ENCODE assay signal across 24 cellular contexts in the genomic region with DNA sequence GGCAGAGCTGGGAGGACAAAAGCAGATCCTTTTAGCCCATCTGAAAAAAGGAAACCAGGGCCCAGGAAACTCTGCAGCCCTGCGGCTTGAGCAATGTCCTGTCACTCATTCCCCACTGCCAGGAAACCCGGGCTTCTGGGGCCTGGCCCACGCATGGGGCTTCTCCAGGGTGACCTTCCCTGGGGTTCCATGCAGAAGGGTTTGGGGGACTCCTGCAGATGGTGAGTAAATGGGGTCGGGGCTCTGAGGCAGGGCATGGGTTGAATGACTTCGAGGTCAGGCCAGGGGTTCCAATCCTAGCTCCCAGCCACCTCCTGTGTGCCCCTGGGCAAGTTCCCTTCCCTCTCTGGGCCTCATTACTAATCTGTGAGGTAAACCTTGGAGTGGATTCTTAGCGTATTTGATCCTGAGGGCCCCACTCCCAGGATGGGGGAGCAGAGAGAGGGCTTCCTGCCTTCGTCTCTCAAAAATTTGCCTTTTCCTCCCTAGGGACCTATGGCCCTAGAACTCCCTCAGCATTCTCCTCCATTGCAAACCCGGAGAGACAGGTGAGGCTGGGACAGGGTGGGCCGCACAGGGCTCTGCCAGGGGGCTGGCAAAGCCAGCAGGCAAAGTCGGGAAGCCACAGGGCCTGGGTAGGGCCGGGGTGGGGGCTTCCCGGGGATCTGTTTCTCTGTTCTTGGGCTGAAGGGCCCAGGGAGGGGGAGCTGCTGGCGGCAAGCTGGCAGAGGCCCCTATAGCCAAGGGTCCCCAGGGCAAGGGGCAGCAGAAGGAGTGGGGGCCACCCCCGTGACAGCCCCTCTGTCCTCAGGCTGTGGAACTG. TPM values are rescaled to one million over a fixed set of nuclear protein-coding genes. Genes with fewer than 3 reads are reported as not detected.
DNase-seq lines count a peak whose midpoint lies in the region; ATAC-seq, FAIRE-seq and TF ChIP-seq lines count a peak whose summit lies in the region.
"Had no signal": no experiment of that assay in that cellular context is flagged by ENCODE, and none has a peak within 500 bp of the region (broad histone marks: within the 10 kb centered on the region; RNA-seq: fewer than 3 reads in every experiment).

No MANE protein-coding gene starts in this region.

- H3K27ac ChIP-seq in HepG2 (ENCODE audit: extremely low read length, insufficient read depth, low read length) (no peak overlapping the region), right lobe of liver (no peak overlapping the region), neuronal stem cell (replicated peaks; ENCODE audit: low read length) (no peak overlapping the region)
- H3K27ac ChIP-seq: C4-2B, Peyer's patch had no signal

- H3K9ac ChIP-seq in HepG2 (ENCODE audit: insufficient read depth, low read depth, low read length) (no peak overlapping the region), neuronal stem cell (ENCODE audit: low read depth, low read length, poor library complexity) (no peak overlapping the region)

- H2BK5ac ChIP-seq in neuronal stem cell (ENCODE audit: low read length) = peak overlapping the region; percentile 78

- H3K79me1 ChIP-seq in neuronal stem cell (ENCODE audit: low read depth, low read length) = no peaks in the 10 kb centered on the region

- TF ChIP-seq EP300 in HepG2 (IDR thresholded peaks at IDR 0.05; ENCODE audit: low read depth in 2 of 2, low read length in 2 of 2) = no peak
- no peak for TF ChIP-seq EP300 in HepG2 (CRISPR knock-in tag; IDR thresholded peaks at IDR 0.05; ENCODE audit: borderline replicate concordance)

- H3K79me2 ChIP-seq in HepG2 (ENCODE audit: insufficient read depth, low read length) = no peaks in the 10 kb centered on the region

- intact Hi-C loops in HepG2 (cut with micrococcal nuclease; ENCODE audit: unreplicated experiment) (loop anchor here (5.0 kb wide), 1 partner anchor 61 kb away; no protein-coding TSS in a partner anchor), right lobe of liver (cut with DNase I) (no loop called here), lower leg skin (cut with DNase I; ENCODE audit: low total_unique reads) (no loop called here)

- no peak overlapping the region for H4K8ac ChIP-seq in neuronal stem cell (ENCODE audit: low read depth, low read length)

- peak overlapping the region; percentile 47 for H4K91ac ChIP-seq in neuronal stem cell (ENCODE audit: low read depth, low read length, poor library complexity)

- peak overlapping the region; percentile 95 for H2BK15ac ChIP-seq in neuronal stem cell (ENCODE audit: low read length)

- WGBS in HepG2 (ENCODE audit: low lambda C conversion rate) = 5% methylated on average over 4 of the region's 14 CpGs
- WGBS in right lobe of liver (ENCODE audit: insufficient coverage, low coverage, low lambda C conversion rate, missing lambda C conversion rate) = 84% methylated on average over 3 of the region's 14 CpGs
- no CpG with 5 or more reads among the region's 14 CpGs for WGBS in neuronal stem cell (ENCODE audit: extremely low coverage in 2 of 2, insufficient read length in 2 of 2, insufficient replicate concordance in 1 of 2), 2 donors
- WGBS in lower leg skin, 2 donors = 61 to 64% methylated on average over 10 to 14 of the region's 14 CpGs

- CTCF ChIA-PET in HepG2 (lab: Yijun Ruan, JAX; ENCODE audit: low intra/inter-chr PET ratio, low total read pairs) = no interaction called here

- peak overlapping the region; percentile 98 for H2BK12ac ChIP-seq in neuronal stem cell (ENCODE audit: low read length)

- H3K18ac ChIP-seq in neuronal stem cell (ENCODE audit: low read length) = peak overlapping the region; percentile 90

- TF ChIP-seq POLR2A in HepG2 (IDR thresholded peaks at IDR 0.05; ENCODE audit: insufficient read depth in 1 of 2, low read depth in 2 of 2, low read length in 2 of 2) (no peak), right lobe of liver (IDR thresholded peaks at IDR 0.05) (no peak), lower leg skin (IDR thresholded peaks at IDR 0.05) (no peak)

- no peak for DNase-seq in HepG2 (ENCODE audit: low spot score)
- no peak for DNase-seq in right lobe of liver
- peak; percentile 7 for DNase-seq in MV-4-11 (lab: John Stamatoyannopoulos, UW)
- DNase-seq in UCSD-AML1 (lab: John Stamatoyannopoulos, UW; ENCODE audit: unreplicated experiment) = peak; percentile 39
- DNase-seq in neuronal stem cell (ENCODE audit: low spot score) = no peak
- no peak for DNase-seq in NCI-H1105 (lab: John Stamatoyannopoulos, UW)
- DNase-seq in lower leg skin (ENCODE audit: low spot score in 2 of 2) = no peak
- DNase-seq: ACHN; CD8-positive, alpha-beta memory T cell; DMS53; GDM1; GOT3; MM.1S; NCI-H187; NK-92 treated with Interleukin-12 subunit alpha and Interleukin-12 subunit beta, amount 100 ng/mL, for 24 hours; Peyer's patch had no signal

- H3K36me3 ChIP-seq in HepG2 (replicated peaks in 1 of 2; ENCODE audit: control insufficient read depth in 1 of 2, insufficient read depth in 2 of 2, low read length in 2 of 2) = no peaks in the 10 kb centered on the region
- H3K36me3 ChIP-seq in right lobe of liver = no peaks in the 10 kb centered on the region
- H3K36me3 ChIP-seq in neuronal stem cell (replicated peaks in 1 of 2; ENCODE audit: control insufficient read depth in 2 of 2, insufficient read depth in 2 of 2, low read length in 2 of 2) = no peaks in the 10 kb centered on the region
- H3K36me3 ChIP-seq: Peyer's patch had no signal

- H2BK120ac ChIP-seq in neuronal stem cell (ENCODE audit: low read depth, low read length) = peak overlapping the region; percentile 97

- no peak for TF ChIP-seq CTCF in HepG2 (CRISPR knock-in tag; IDR thresholded peaks at IDR 0.05)
- TF ChIP-seq CTCF in right lobe of liver (IDR thresholded peaks at IDR 0.05) = no peak
- no peak for TF ChIP-seq CTCF in lower leg skin (IDR thresholded peaks at IDR 0.05)

- BruUV-seq in HepG2 (replicated peaks; lab: Mats Ljungman, UMichigan) = no TSS peak

- no peak overlapping the region for H3K4ac ChIP-seq in neuronal stem cell (ENCODE audit: low read length)

- ATAC-seq in HepG2 (no peak), right lobe of liver (no peak), HG02884 (IDR thresholded peaks at IDR 0.05; ENCODE audit: unreplicated experiment) (no peak)

- no peak overlapping the region for H3K4me2 ChIP-seq in HepG2 (ENCODE audit: low read depth, low read length)
- H3K4me2 ChIP-seq in neuronal stem cell (ENCODE audit: insufficient read depth, low read length, poor library complexity, severe bottlenecking) = no peak overlapping the region

- H2AFZ ChIP-seq in HepG2 (ENCODE audit: low read length) (no peak overlapping the region), neuronal stem cell (ENCODE audit: low read length) (no peak overlapping the region)

- H3K9me3 ChIP-seq in HepG2 (ENCODE audit: low read length) = no peaks in the 10 kb centered on the region
- no peaks in the 10 kb centered on the region for H3K9me3 ChIP-seq in right lobe of liver
- no peaks in the 10 kb centered on the region for H3K9me3 ChIP-seq in neuronal stem cell (replicated peaks in 1 of 2; ENCODE audit: control insufficient read depth in 2 of 2, insufficient read depth in 1 of 2, low read depth in 1 of 2, low read length in 2 of 2)
- H3K9me3 ChIP-seq: Peyer's patch had no signal

- in situ Hi-C loops in HepG2 (cut with HindIII; ENCODE audit: extremely low pct_ligation_motif_present, low pct_unique_long_range_greater_than_20kb) = no loop called here

- no peaks in the 10 kb centered on the region for H4K20me1 ChIP-seq in HepG2 (ENCODE audit: insufficient read depth, low read length)

- POLR2A ChIA-PET in HepG2 (lab: Yijun Ruan, JAX) = no interaction called here

- no peak for TF ChIP-seq RAD21 in HepG2 (CRISPR knock-in tag; IDR thresholded peaks at IDR 0.05)

- FAIRE-seq in HepG2 (lab: Jason Lieb, UNC) = no peak
- FAIRE-seq: D721Med, GM19239 had no signal

- no peak overlapping the region for H3K14ac ChIP-seq in neuronal stem cell (ENCODE audit: low read length)

- H3K27me3 ChIP-seq in HepG2 (ENCODE audit: control insufficient read depth in 1 of 2, insufficient read depth in 2 of 2, low read length in 2 of 2) (peaks cover 9 to 71% of the 10 kb centered on the region in 2 experiments), right lobe of liver (peaks cover 0 to 10% of the 10 kb centered on the region in 2 donors), neuronal stem cell (ENCODE audit: control insufficient read depth in 3 of 3, insufficient read depth in 3 of 3, low read depth in 1 of 3, low read length in 3 of 3) (peaks cover 0 to 68% (median 12%) of the 10 kb centered on the region in 3 experiments)

- H3K4me3 ChIP-seq in HepG2 (replicated peaks in 1 of 3; ENCODE audit: insufficient read depth in 1 of 3, low read depth in 2 of 3, low read length in 3 of 3) = no peak overlapping the region
- H3K4me3 ChIP-seq in right lobe of liver = no peak overlapping the region
- H3K4me3 ChIP-seq in neuronal stem cell (ENCODE audit: low read length in 2 of 2) = no peak overlapping the region
- no peak overlapping the region for H3K4me3 ChIP-seq in lower leg skin (ENCODE audit: low read depth, poor library complexity, severe bottlenecking)
- H3K4me3 ChIP-seq: Peyer's patch had no signal

- H3K4me1 ChIP-seq in HepG2 (ENCODE audit: insufficient read depth, low read length) (peaks cover 41% of the 10 kb centered on the region), right lobe of liver (peaks cover 0 to 3% (median 0%) of the 10 kb centered on the region in 4 donors), neuronal stem cell (ENCODE audit: control insufficient read depth in 2 of 2, insufficient read depth in 1 of 2, low read depth in 1 of 2, low read length in 2 of 2) (peaks cover 14 to 33% of the 10 kb centered on the region in 2 donors)

- peak overlapping the region; percentile 62 for H3K23ac ChIP-seq in neuronal stem cell (ENCODE audit: low read depth, low read length, poor library complexity)

- peak overlapping the region; percentile 98 for H2AK5ac ChIP-seq in neuronal stem cell (ENCODE audit: low read depth, low read length)

RNA-seq across cellular contexts. Expression of gene ADGRD2, which starts 25.8 kb away (rescaled TPM):
- total RNA-seq in HepG2 (2016; rRNA removed; fragmentation: Illumina TruSeq; extraction: Trizol) (not detected in 2 replicates), right lobe of liver (not detected), lower leg skin (under 1 TPM in 3 of 4 donors, not detected in 1; 0.20 to 0.49 (median 0.36) TPM)
- total RNA-seq in HepG2 (2016; cell fraction: cytosol; rRNA removed; fragmentation: Illumina TruSeq; extraction: Trizol; ENCODE audit: low read depth) = not detected in 2 replicates
- not detected in 2 replicates for total RNA-seq in HepG2 (2016; cell fraction: insoluble cytoplasmic fraction; rRNA removed; fragmentation: Illumina TruSeq; extraction: Trizol)
- not detected in 2 replicates for total RNA-seq in HepG2 (2016; cell fraction: membrane; rRNA removed; fragmentation: Illumina TruSeq; extraction: Trizol)
- not detected in 2 replicates for total RNA-seq in HepG2 (2016; cell fraction: nucleus; rRNA removed; fragmentation: Illumina TruSeq; extraction: Trizol)
- polyA plus RNA-seq in HepG2 (2011; rRNA removed) = not detected in 2 replicates
- not detected in 2 replicates for polyA plus RNA-seq in HepG2 (2011; cell fraction: cytosol; rRNA removed)
- not detected in 2 replicates for polyA plus RNA-seq in HepG2 (2011; cell fraction: nucleus; rRNA removed)
- polyA plus RNA-seq in HepG2 (2012) = not detected in 2 replicates
- polyA plus RNA-seq in HepG2 (2016; cell fraction: cytosol; fragmentation: Illumina TruSeq; extraction: Trizol; ENCODE audit: low read depth) = not detected in 2 replicates
- not detected in 2 replicates for polyA plus RNA-seq in HepG2 (2016; cell fraction: insoluble cytoplasmic fraction; fragmentation: Illumina TruSeq; extraction: Trizol; ENCODE audit: low read depth)
- not detected in 2 replicates for polyA plus RNA-seq in HepG2 (2016; cell fraction: membrane; fragmentation: Illumina TruSeq; extraction: Trizol; ENCODE audit: low read depth)
- polyA plus RNA-seq in HepG2 (2016; cell fraction: nucleus; fragmentation: Illumina TruSeq; extraction: Trizol; ENCODE audit: insufficient read depth, low read depth) = not detected in 2 replicates
- polyA minus RNA-seq in HepG2 (2011; rRNA and poly(A)+ RNA removed; ENCODE audit: low replicate concordance) = not detected in 2 replicates
- polyA minus RNA-seq in HepG2 (2011; cell fraction: cytosol; rRNA and poly(A)+ RNA removed) = not detected in 2 replicates
- not detected in 2 replicates for polyA minus RNA-seq in HepG2 (2011; cell fraction: nucleus; rRNA and poly(A)+ RNA removed)
- polyA plus RNA-seq in neuronal stem cell (2013, experiment 1 of 2) = 0.54 TPM
- polyA plus RNA-seq in neuronal stem cell (2013, experiment 2 of 2) = 0.58 TPM
- total RNA-seq: CD8-positive, alpha-beta memory T cell; NCI-H460; OCI-LY7; Peyer's patch; SK-MEL-5; T-helper 2 cell treated with Interferon-gamma antibody and Interleukin-4, amounts not matched to agents 100 ng/mL and 5 ng/mL, for 36 hours had no signal
- polyA plus RNA-seq: CD8-positive, alpha-beta memory T cell had no signal

RNA-seq across cellular contexts. Expression of gene NR5A1, which starts 31.1 kb away (rescaled TPM):
- total RNA-seq in HepG2 (2016; rRNA removed; fragmentation: Illumina TruSeq; extraction: Trizol) (38.8 and 44.7 TPM in 2 replicates), right lobe of liver (under 1 TPM in 1 of 6 experiments, not detected in 5; 0.26 TPM), lower leg skin (under 1 TPM in 2 of 4 donors, not detected in 2; 0.15 to 0.51 TPM)
- 7.2 and 7.8 TPM in 2 replicates for total RNA-seq in HepG2 (2016; cell fraction: cytosol; rRNA removed; fragmentation: Illumina TruSeq; extraction: Trizol; ENCODE audit: low read depth)
- 32.3 and 46.7 TPM in 2 replicates for total RNA-seq in HepG2 (2016; cell fraction: insoluble cytoplasmic fraction; rRNA removed; fragmentation: Illumina TruSeq; extraction: Trizol)
- 22.5 and 25.3 TPM in 2 replicates for total RNA-seq in HepG2 (2016; cell fraction: membrane; rRNA removed; fragmentation: Illumina TruSeq; extraction: Trizol)
- 26.4 and 32.4 TPM in 2 replicates for total RNA-seq in HepG2 (2016; cell fraction: nucleus; rRNA removed; fragmentation: Illumina TruSeq; extraction: Trizol)
- 28.9 and 43.2 TPM in 2 replicates for polyA plus RNA-seq in HepG2 (2011; rRNA removed)
- polyA plus RNA-seq in HepG2 (2011; cell fraction: cytosol; rRNA removed) = 25.4 and 37.8 TPM in 2 replicates
- 82.6 and 84.5 TPM in 2 replicates for polyA plus RNA-seq in HepG2 (2011; cell fraction: nucleus; rRNA removed)
- polyA plus RNA-seq in HepG2 (2012) = 22.4 and 32.6 TPM in 2 replicates
- 6.7 and 7.0 TPM in 2 replicates for polyA plus RNA-seq in HepG2 (2016; cell fraction: cytosol; fragmentation: Illumina TruSeq; extraction: Trizol; ENCODE audit: low read depth)
- 34.3 and 43.6 TPM in 2 replicates for polyA plus RNA-seq in HepG2 (2016; cell fraction: insoluble cytoplasmic fraction; fragmentation: Illumina TruSeq; extraction: Trizol; ENCODE audit: low read depth)
- polyA plus RNA-seq in HepG2 (2016; cell fraction: membrane; fragmentation: Illumina TruSeq; extraction: Trizol; ENCODE audit: low read depth) = 17.4 and 17.9 TPM in 2 replicates
- 59.8 and 63.0 TPM in 2 replicates for polyA plus RNA-seq in HepG2 (2016; cell fraction: nucleus; fragmentation: Illumina TruSeq; extraction: Trizol; ENCODE audit: insufficient read depth, low read depth)
- polyA minus RNA-seq in HepG2 (2011; rRNA and poly(A)+ RNA removed; ENCODE audit: low replicate concordance) = 75.6 TPM in 1 of 2 replicates, not detected in the other
- 33.2 and 39.7 TPM in 2 replicates for polyA minus RNA-seq in HepG2 (2011; cell fraction: cytosol; rRNA and poly(A)+ RNA removed)
- 18.8 and 21.6 TPM in 2 replicates for polyA minus RNA-seq in HepG2 (2011; cell fraction: nucleus; rRNA and poly(A)+ RNA removed)
- 0.33 TPM for polyA plus RNA-seq in neuronal stem cell (2013, experiment 1 of 2)
- polyA plus RNA-seq in neuronal stem cell (2013, experiment 2 of 2) = 0.30 TPM
- total RNA-seq: CD8-positive, alpha-beta memory T cell; NCI-H460; OCI-LY7; SK-MEL-5; T-helper 2 cell treated with Interferon-gamma antibody and Interleukin-4, amounts not matched to agents 100 ng/mL and 5 ng/mL, for 36 hours had no signal
- polyA plus RNA-seq: CD8-positive, alpha-beta memory T cell had no signal

Comparison
In these comparisons a context has a peak if more than half of its experiments do, and no peak if none do; other contexts are left out.
1. RNA of gene NR5A1, which starts 31.1 kb away (total RNA-seq): 7.2 to 46.7 TPM in HepG2; 0.15 to 0.51 TPM in lower leg skin and 0.26 TPM in right lobe of liver; every median in the first group is over 4 times any median in the second.
2. DNase-seq: peak in MV-4-11 (single experiment) and UCSD-AML1 (single experiment); none in HepG2 (single experiment), right lobe of liver (0 of 3), neuronal stem cell (single experiment), NCI-H1105 (single experiment) and lower leg skin (0 of 2).